In genomic region chr13:41313659-41314197, GRCh38 we compare ENCODE assay signal across 12 cellular contexts. TPM values are rescaled to one million over a fixed set of nuclear protein-coding genes. Genes with fewer than 3 reads are reported as not detected.
DNase-seq lines count a peak whose midpoint lies in the region; ATAC-seq and TF ChIP-seq lines count a peak whose summit lies in the region.
"Had no signal": no experiment of that assay in that cellular context is flagged by ENCODE, and none has a peak within 500 bp of the region (broad histone marks: within the 10 kb centered on the region; RNA-seq: fewer than 3 reads in every experiment).

No MANE protein-coding gene starts in this region.

- H3K27ac ChIP-seq in esophagus muscularis mucosa (replicated peaks in 1 of 4) (peak overlapping the region in 3 of 4 donors; percentile 93 to 97 (median 95)), gastrocnemius medialis (peak overlapping the region; percentile 93 to 96 (median 95))
- H3K27ac ChIP-seq: C4-2B had no signal

- CTCF ChIA-PET in activated naive CD4-positive, alpha-beta T cell treated with anti-CD3 and anti-CD28 coated beads for 36 hours (lab: Charles Lee), result no interaction called here

- H3K27me3 ChIP-seq in esophagus muscularis mucosa (no peaks in the 10 kb centered on the region), gastrocnemius medialis (no peaks in the 10 kb centered on the region)

- DNase-seq in activated naive CD4-positive, alpha-beta T cell treated with anti-CD3 and anti-CD28 coated beads for 36 hours, result peak; percentile 12
- DNase-seq in activated naive CD4-positive, alpha-beta T cell (lab: John Stamatoyannopoulos, UW), result no peak
- DNase-seq in RPMI8226 (peak; percentile 12), esophagus muscularis mucosa (ENCODE audit: extremely low spot score) (no peak), gastrocnemius medialis (no peak), DMS153 treated with DMSO at 0.1 percent for 48 hours (lab: John Stamatoyannopoulos, UW; ENCODE audit: unreplicated experiment) (no peak)
- DNase-seq: activated CD8-positive, alpha-beta memory T cell treated with anti-CD3 and anti-CD28 coated beads, Interleukin-2, amount 50 U/mL, for 4 hours; dermis blood vessel endothelial cell; stimulated activated CD4-positive, alpha-beta T cell treated with anti-CD3 and anti-CD28 coated beads, Interleukin-12 subunit alpha, Interleukin-12 subunit beta, amount 100 ng/mL, for 4 hours had no signal

- H3K27ac Mint-ChIP-seq in activated naive CD4-positive, alpha-beta T cell treated with anti-CD3 and anti-CD28 coated beads for 36 hours, result no peak overlapping the region

- no peaks in the 10 kb centered on the region for H3K9me3 ChIP-seq in esophagus muscularis mucosa
- H3K9me3 ChIP-seq in gastrocnemius medialis, result no peaks in the 10 kb centered on the region

- ATAC-seq in gastrocnemius medialis (no peak), HG02763 (IDR thresholded peaks at IDR 0.05; ENCODE audit: unreplicated experiment) (no peak), GM18909 (IDR thresholded peaks at IDR 0.05; ENCODE audit: poor library complexity, unreplicated experiment) (no peak)

- intact Hi-C loops in activated naive CD4-positive, alpha-beta T cell treated with anti-CD3 and anti-CD28 coated beads for 36 hours (cut with micrococcal nuclease), result loop anchor here (2.0 to 5.0 kb wide), 4 partner anchors 181 to 604 kb away; partner anchors contain the start of genes ELF1 and KBTBD6
- intact Hi-C loops in esophagus muscularis mucosa (cut with DNase I) (loop anchor here (5.0 kb wide), 1 partner anchor 51 kb away; the partner anchor contains the start of gene MTRF1), gastrocnemius medialis (cut with DNase I; ENCODE audit: low total_unique reads) (loop anchor here (5.0 to 10.0 kb wide), 3 partner anchors 121 to 731 kb away; partner anchors contain the start of genes DGKH, KBTBD6 and KBTBD7)

- H3K4me1 ChIP-seq in esophagus muscularis mucosa (peaks cover 24 to 65% (median 62%) of the 10 kb centered on the region in 4 donors), gastrocnemius medialis (peaks cover 29 to 39% of the 10 kb centered on the region in 2 donors)

- H3K4me3 ChIP-seq in esophagus muscularis mucosa (peak overlapping the region; percentile 87 to 98 (median 92)), gastrocnemius medialis (peak overlapping the region; percentile 15 to 94 (median 86))

- H3K9me3 Mint-ChIP-seq in activated naive CD4-positive, alpha-beta T cell treated with anti-CD3 and anti-CD28 coated beads for 36 hours, result no peaks in the 10 kb centered on the region

- H3K4me1 Mint-ChIP-seq in activated naive CD4-positive, alpha-beta T cell treated with anti-CD3 and anti-CD28 coated beads for 36 hours (ENCODE audit: low read depth), result peaks cover 44% of the 10 kb centered on the region

- WGBS in esophagus muscularis mucosa, result 82% methylated on average over 6 of the region's 6 CpGs

- H3K36me3 Mint-ChIP-seq in activated naive CD4-positive, alpha-beta T cell treated with anti-CD3 and anti-CD28 coated beads for 36 hours (ENCODE audit: low read depth), result peaks cover 17% of the 10 kb centered on the region

- peak overlapping the region; percentile 74 for H3K4me3 Mint-ChIP-seq in activated naive CD4-positive, alpha-beta T cell treated with anti-CD3 and anti-CD28 coated beads for 36 hours

- H3K27me3 Mint-ChIP-seq in activated naive CD4-positive, alpha-beta T cell treated with anti-CD3 and anti-CD28 coated beads for 36 hours (ENCODE audit: low read depth), result no peaks in the 10 kb centered on the region

- TF ChIP-seq CTCF in esophagus muscularis mucosa (IDR thresholded peaks at IDR 0.05) (no peak), gastrocnemius medialis (IDR thresholded peaks at IDR 0.05 in 4 of 5, conservative IDR thresholded peaks at IDR 0.05 in 1 of 5) (no peak)

- in situ Hi-C loops in gastrocnemius medialis (cut with MboI; ENCODE audit: low sequenced_read_pairs in 4 of 4), result no loop called here

- H3K36me3 ChIP-seq in esophagus muscularis mucosa (no peaks in the 10 kb centered on the region), gastrocnemius medialis (no peaks in the 10 kb centered on the region)

- TF ChIP-seq EP300 in esophagus muscularis mucosa (IDR thresholded peaks at IDR 0.05), result no peak

- TF ChIP-seq POLR2A in esophagus muscularis mucosa (IDR thresholded peaks at IDR 0.05; ENCODE audit: low read depth), result no peak
- TF ChIP-seq POLR2A in gastrocnemius medialis (IDR thresholded peaks at IDR 0.05), result no peak

RNA-seq across cellular contexts. Expression of gene NAA16, which starts 2.7 kb away (rescaled TPM):
- 10 to 100 TPM; 29.6 to 31.5 TPM for total RNA-seq in activated naive CD4-positive, alpha-beta T cell treated with anti-CD3 and anti-CD28 coated beads for 36 hours
- total RNA-seq in esophagus muscularis mucosa, result 10 to 100 TPM; 13.8 to 22.0 (median 14.9) TPM
- total RNA-seq in gastrocnemius medialis, result 10 to 100 TPM in 2 of 4 donors, 1 to 10 TPM in 2; 8.2 to 30.5 (median 11.6) TPM

RNA-seq across cellular contexts. Expression of gene MTRF1, which starts 50.4 kb away (rescaled TPM):
- 10 to 100 TPM; 23.2 to 28.4 TPM for total RNA-seq in activated naive CD4-positive, alpha-beta T cell treated with anti-CD3 and anti-CD28 coated beads for 36 hours
- 10 to 100 TPM in 1 of 4 donors, 1 to 10 TPM in 3; 6.4 to 18.7 (median 8.9) TPM for total RNA-seq in esophagus muscularis mucosa
- 10 to 100 TPM in 3 of 4 donors, 1 to 10 TPM in 1; 8.2 to 16.7 (median 13.3) TPM for total RNA-seq in gastrocnemius medialis

Comparison
In these comparisons a context has a peak if more than half of its experiments do, and no peak if none do; other contexts are left out.
1. DNase-seq: peak in activated naive CD4-positive, alpha-beta T cell treated with anti-CD3 and anti-CD28 coated beads for 36 hours (single experiment) and RPMI8226 (single experiment); none in activated naive CD4-positive, alpha-beta T cell (0 of 4), esophagus muscularis mucosa (single experiment), gastrocnemius medialis (0 of 2) and DMS153 treated with DMSO at 0.1 percent for 48 hours (single experiment).